In genomic region chr16:89994389-89994720, GRCh38 we compare ENCODE assay signal across 1 cellular context.
TF ChIP-seq lines count a peak whose summit lies in the region.

No MANE protein-coding gene starts in this region.

TF ChIP-seq in HCT116, 20 proteins besides CTCF, POLR2A, EP300 and RAD21 (continued from another document):
- TF ChIP-seq ZBTB33 (IDR thresholded peaks at IDR 0.05; ENCODE audit: extremely low read depth, insufficient replicate concordance, low read length) (no peak), ELF1 (IDR thresholded peaks at IDR 0.05; ENCODE audit: borderline replicate concordance, low read depth) (no peak), SIN3A (IDR thresholded peaks at IDR 0.05; ENCODE audit: low read depth) (no peak), POLR2AphosphoS5 (IDR thresholded peaks at IDR 0.05; ENCODE audit: low read depth, low read length) (no peak), FOSL1 (IDR thresholded peaks at IDR 0.05; ENCODE audit: low read depth) (no peak), TCF7L2 (IDR thresholded peaks at IDR 0.05; ENCODE audit: borderline replicate concordance, extremely low read depth, insufficient read depth, insufficient read length) (no peak), EZH2phosphoT487 (IDR thresholded peaks at IDR 0.05; ENCODE audit: borderline replicate concordance) (no peak), SP1 (IDR thresholded peaks at IDR 0.05; ENCODE audit: low read depth) (no peak), EGR1 (IDR thresholded peaks at IDR 0.05; ENCODE audit: low read depth) (no peak), SRF (IDR thresholded peaks at IDR 0.05; ENCODE audit: low read depth) (no peak), EZH2 (IDR thresholded peaks at IDR 0.05) (no peak), YY1 (IDR thresholded peaks at IDR 0.05; ENCODE audit: extremely low read depth, insufficient replicate concordance, low read depth, low read length) (no peak)
